In genomic region chr16:17159616-17160015, GRCh38 we compare ENCODE assay signal across 16 cellular contexts.
"Had no signal": no experiment of that assay in that cellular context is flagged by ENCODE, and none has a peak within 500 bp of the region (broad histone marks: within the 10 kb centered on the region; RNA-seq: fewer than 3 reads in every experiment).

No MANE protein-coding gene starts in this region.

- H3K36me3 ChIP-seq: brain microvascular endothelial cell, right atrium auricular region, uterus had no signal

- H3K4me1 ChIP-seq: right atrium auricular region, uterus had no signal

- ATAC-seq: left cardiac atrium had no signal

- H3K27ac ChIP-seq: brain microvascular endothelial cell, right atrium auricular region, uterus had no signal

- H3K9me3 ChIP-seq: right atrium auricular region, tibial nerve, uterus had no signal

- DNase-seq: activated CD4-positive, alpha-beta T cell treated with anti-CD3 and anti-CD28 coated beads, Interleukin-2, amount 50 U/mL, for 1 hour; activated CD4-positive, CD25-positive, alpha-beta regulatory T cell; activated CD8-positive, alpha-beta memory T cell treated with anti-CD3 and anti-CD28 coated beads for 24 hours; activated naive CD8-positive, alpha-beta T cell treated with anti-CD3 and anti-CD28 coated beads for 36 hours; brain microvascular endothelial cell; cortex of kidney; effector CD4-positive, alpha-beta T cell; left cardiac atrium; stimulated activated CD4-positive, alpha-beta T cell treated with anti-CD3 and anti-CD28 coated beads, Interleukin-15, amount 100 ng/mL, for 24 hours; stimulated activated CD4-positive, alpha-beta T cell treated with anti-CD3 and anti-CD28 coated beads, Interleukin-4, amount 100 ng/mL, for 1 hour; stimulated activated naive CD4-positive, alpha-beta T cell; T-helper 2 cell; uterus had no signal

- H3K27me3 ChIP-seq: brain microvascular endothelial cell, right atrium auricular region, tibial nerve, uterus had no signal

- H3K4me3 ChIP-seq: lung, right atrium auricular region, uterus had no signal
